ENCODE assay signal across 20 cellular contexts in genomic region chr7:148289630-148290029, GRCh38.
A peak's percentile ranks its signal among the peaks of the same experiment; 100 is the strongest.
DNase-seq lines count a peak whose midpoint lies in the region; ATAC-seq, FAIRE-seq and TF ChIP-seq lines count a peak whose summit lies in the region.
"Had no signal": no experiment of that assay in that cellular context is flagged by ENCODE, and none has a peak within 500 bp of the region (broad histone marks: within the 10 kb centered on the region; RNA-seq: fewer than 3 reads in every experiment).

No MANE protein-coding gene starts in this region.

- no peak overlapping the region for H3K4me3 ChIP-seq in small intestine (ENCODE audit: low read depth in 1 of 2, low read length in 2 of 2)
- H3K4me3 ChIP-seq: esophagus muscularis mucosa, heart right ventricle, MG63, tibial nerve had no signal

- ATAC-seq in GM21526 (IDR thresholded peaks at IDR 0.05; ENCODE audit: low FRiP score, unreplicated experiment), result peak; percentile 89
- ATAC-seq in HG03432 (IDR thresholded peaks at IDR 0.05; ENCODE audit: unreplicated experiment), result peak; percentile 83
- ATAC-seq in natural killer cell treated with Interleukin-12 subunit alpha and Interleukin-12 subunit beta and Interleukin-15 and Interleukin-18, amount 100 ng/mL, for 72 hours, result no peak
- ATAC-seq: heart right ventricle had no signal

- H3K36me3 Mint-ChIP-seq in natural killer cell treated with Interleukin-12 subunit alpha and Interleukin-12 subunit beta and Interleukin-15 and Interleukin-18, amount 100 ng/mL, for 72 hours, result no peaks in the 10 kb centered on the region

- no peaks in the 10 kb centered on the region for H3K36me3 ChIP-seq in small intestine (ENCODE audit: control insufficient read depth in 2 of 2, insufficient read depth in 2 of 2, low read length in 2 of 2)
- H3K36me3 ChIP-seq: esophagus muscularis mucosa, heart right ventricle, MG63, tibial nerve had no signal

- FAIRE-seq in GM12892 (lab: Jason Lieb, UNC) (peak; percentile 67), small intestine (lab: Jason Lieb, UNC) (no peak)
- FAIRE-seq: GM18507 had no signal

- no peak overlapping the region for H3K4me3 Mint-ChIP-seq in natural killer cell treated with Interleukin-12 subunit alpha and Interleukin-12 subunit beta and Interleukin-15 and Interleukin-18, amount 100 ng/mL, for 72 hours
- H3K4me3 Mint-ChIP-seq: activated CD4-positive, alpha-beta T cell treated with anti-CD3 and anti-CD28 coated beads, Interleukin-2, amount 10 ng/mL, durations not matched to agents 24 days and 14 days had no signal

- no peaks in the 10 kb centered on the region for H3K4me1 Mint-ChIP-seq in natural killer cell treated with Interleukin-12 subunit alpha and Interleukin-12 subunit beta and Interleukin-15 and Interleukin-18, amount 100 ng/mL, for 72 hours (ENCODE audit: low read depth in 2 of 2)
- H3K4me1 Mint-ChIP-seq: activated CD4-positive, alpha-beta T cell treated with anti-CD3 and anti-CD28 coated beads, Interleukin-2, amount 10 ng/mL, durations not matched to agents 24 days and 14 days had no signal

- no peak overlapping the region for H3K27ac ChIP-seq in small intestine (ENCODE audit: low read depth in 1 of 2, low read length in 1 of 2)
- H3K27ac ChIP-seq: esophagus muscularis mucosa, heart right ventricle, tibial nerve had no signal

- no peaks in the 10 kb centered on the region for H3K9me3 Mint-ChIP-seq in natural killer cell treated with Interleukin-12 subunit alpha and Interleukin-12 subunit beta and Interleukin-15 and Interleukin-18, amount 100 ng/mL, for 72 hours
- H3K9me3 Mint-ChIP-seq: activated CD4-positive, alpha-beta T cell treated with anti-CD3 and anti-CD28 coated beads, Interleukin-2, amount 10 ng/mL, durations not matched to agents 24 days and 14 days had no signal

- H3K27ac Mint-ChIP-seq in natural killer cell treated with Interleukin-12 subunit alpha and Interleukin-12 subunit beta and Interleukin-15 and Interleukin-18, amount 100 ng/mL, for 72 hours, result no peak overlapping the region
- H3K27ac Mint-ChIP-seq: activated CD4-positive, alpha-beta T cell treated with anti-CD3 and anti-CD28 coated beads, Interleukin-2, amount 10 ng/mL, durations not matched to agents 24 days and 14 days had no signal

- H3K27me3 ChIP-seq in small intestine (ENCODE audit: control insufficient read depth in 2 of 2, insufficient read depth in 2 of 2, low read length in 2 of 2), result no peaks in the 10 kb centered on the region
- H3K27me3 ChIP-seq: esophagus muscularis mucosa, MG63, tibial nerve had no signal

- no peak for TF ChIP-seq POLR2A in GM12892 (IDR thresholded peaks at IDR 0.05; ENCODE audit: low read depth, low read length)

- 25 to 36% (median 26%) methylated on average over 1 of the region's 1 CpG for WGBS in small intestine, 3 donors

- no peaks in the 10 kb centered on the region for H3K9me3 ChIP-seq in small intestine (ENCODE audit: control insufficient read depth, low read depth)
- H3K9me3 ChIP-seq: esophagus muscularis mucosa, heart right ventricle, MG63, tibial nerve had no signal

- peaks cover 14 to 19% of the 10 kb centered on the region in 2 donors for H3K27me3 Mint-ChIP-seq in natural killer cell treated with Interleukin-12 subunit alpha and Interleukin-12 subunit beta and Interleukin-15 and Interleukin-18, amount 100 ng/mL, for 72 hours

- DNase-seq in GM12892 (ENCODE audit: insufficient read length) (no peak), kidney tubule cell (ENCODE audit: low spot score) (peak; percentile 76), 8988T (no peak), small intestine (no peak), NCI-H1436 (lab: John Stamatoyannopoulos, UW) (no peak)
- no peak for DNase-seq in natural killer cell treated with Interleukin-12 subunit alpha and Interleukin-12 subunit beta and Interleukin-15 and Interleukin-18, amount 100 ng/mL, for 72 hours (ENCODE audit: low spot score)
- DNase-seq: activated CD4-positive, alpha-beta T cell treated with anti-CD3 and anti-CD28 coated beads, Interleukin-2, amount 10 ng/mL, durations not matched to agents 24 days and 14 days; amniotic stem cell; cortex of kidney; DMS79 treated with DMSO at 0.1 percent for 48 hours; heart right ventricle; kidney glomerular epithelial cell; MG63; NCI-H2081; NCI-H748 treated with DMSO at 0.1 percent for 48 hours had no signal

- no peaks in the 10 kb centered on the region for H3K4me1 ChIP-seq in small intestine (ENCODE audit: control insufficient read depth in 2 of 2, insufficient read depth in 1 of 2, low read depth in 1 of 2, low read length in 1 of 2)
- H3K4me1 ChIP-seq: heart right ventricle, tibial nerve had no signal

Comparison
In these comparisons a context has a peak if more than half of its experiments do, and no peak if none do; other contexts are left out.
1. ATAC-seq: peak in GM21526 (single experiment) and HG03432 (single experiment); none in natural killer cell treated with Interleukin-12 subunit alpha and Interleukin-12 subunit beta and Interleukin-15 and Interleukin-18, amount 100 ng/mL, for 72 hours (0 of 2).